Comparison of ENCODE assay signal across 8 cellular contexts in the genomic region with DNA sequence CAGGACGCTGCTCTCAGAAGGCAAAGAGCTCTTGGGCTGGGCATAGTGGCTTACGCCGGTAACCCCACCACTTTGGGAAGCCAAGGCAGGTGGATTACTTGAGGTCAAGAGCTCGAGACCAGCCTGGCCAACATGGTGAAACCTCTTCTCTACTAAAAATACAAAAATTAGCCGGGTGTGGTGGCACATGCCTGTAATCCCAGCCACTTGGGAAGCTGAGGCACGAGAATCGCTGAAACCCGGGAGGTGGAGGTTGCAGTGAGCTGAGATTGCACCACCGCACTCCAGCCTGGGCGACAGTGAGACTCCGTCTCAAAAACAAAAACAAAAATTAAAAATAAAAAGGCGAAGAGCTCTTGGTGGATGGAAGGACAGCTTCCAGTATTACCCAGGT. TPM values are rescaled to one million over a fixed set of nuclear protein-coding genes. Genes with fewer than 3 reads are reported as not detected.
DNase-seq lines count a peak whose midpoint lies in the region; ATAC-seq and TF ChIP-seq lines count a peak whose summit lies in the region.
"Not testable (repeated sequence)": the region's sequence is repeated elsewhere in the genome, so short reads cannot be mapped to it uniquely, and the experiment has no call there.

No MANE protein-coding gene starts in this region.

- DNase-seq in GM12864 (ENCODE audit: low read depth); activated CD8-positive, alpha-beta memory T cell treated with anti-CD3 and anti-CD28 coated beads, Interleukin-2, amount 10 ng/mL, durations not matched to agents 7 days and 5 days; cardiac fibroblast (ENCODE audit: low read depth in 2 of 2); cardiac muscle cell (ENCODE audit: low read depth in 1 of 2, low spot score in 1 of 2); gastrocnemius medialis; uterus: not testable (repeated sequence)

- H2AFZ ChIP-seq in OCI-LY3 (ENCODE audit: low read depth, low read length) = not testable (repeated sequence)

- peak overlapping the region; percentile 51; the same call in 1 of the 2 replicates for H3K9ac ChIP-seq in OCI-LY3 (ENCODE audit: low read length)

- H3K4me3 ChIP-seq in GM12864 (ENCODE audit: low read depth, low read length) = peak overlapping the region; percentile 65
- peak overlapping the region; percentile 78 for H3K4me3 ChIP-seq in OCI-LY3 (ENCODE audit: low read length)
- H3K4me3 ChIP-seq in cardiac fibroblast (replicated peaks in 1 of 2; ENCODE audit: low read depth in 2 of 2, low read length in 2 of 2) = peak overlapping the region; percentile 51 to 56
- H3K4me3 ChIP-seq in cardiac muscle cell = peak overlapping the region; percentile 44
- H3K4me3 ChIP-seq in mononuclear cell (ENCODE audit: low read length) = peak overlapping the region; percentile 55
- H3K4me3 ChIP-seq in gastrocnemius medialis = peak overlapping the region; percentile 69 to 87 (median 82)
- H3K4me3 ChIP-seq in uterus = peak overlapping the region; percentile 40 to 53

- intact Hi-C loops in gastrocnemius medialis (cut with DNase I; ENCODE audit: low total_unique reads) = loop anchor here (10.0 kb wide), 2 partner anchors 528 to 838 kb away; partner anchors contain the start of genes MAN2B2 and WFS1
- intact Hi-C loops in uterus (cut with DNase I; ENCODE audit: low total_unique reads) = not testable (repeated sequence)

- not testable (repeated sequence) for H3K9me3 Mint-ChIP-seq in activated CD8-positive, alpha-beta memory T cell treated with anti-CD3 and anti-CD28 coated beads, Interleukin-2, amount 10 ng/mL, durations not matched to agents 7 days and 5 days (ENCODE audit: low read depth)

- H3K4me2 ChIP-seq in OCI-LY3 (ENCODE audit: low read length) = peak overlapping the region; percentile 75

- H3K4me3 Mint-ChIP-seq in activated CD8-positive, alpha-beta memory T cell treated with anti-CD3 and anti-CD28 coated beads, Interleukin-2, amount 10 ng/mL, durations not matched to agents 7 days and 5 days = peak overlapping the region; percentile 85

- H3K27me3 Mint-ChIP-seq in activated CD8-positive, alpha-beta memory T cell treated with anti-CD3 and anti-CD28 coated beads, Interleukin-2, amount 10 ng/mL, durations not matched to agents 7 days and 5 days = peaks cover 23% of the 10 kb centered on the region

- H3K36me3 ChIP-seq in OCI-LY3 (replicated peaks; ENCODE audit: low read depth, low read length); cardiac muscle cell; gastrocnemius medialis; uterus: not testable (repeated sequence)

- not testable (repeated sequence) for TF ChIP-seq POLR2A in gastrocnemius medialis (IDR thresholded peaks at IDR 0.05); uterus (IDR thresholded peaks at IDR 0.05)

- H3K27ac Mint-ChIP-seq in activated CD8-positive, alpha-beta memory T cell treated with anti-CD3 and anti-CD28 coated beads, Interleukin-2, amount 10 ng/mL, durations not matched to agents 7 days and 5 days = not testable (repeated sequence)

- not testable (repeated sequence) for H3K36me3 Mint-ChIP-seq in activated CD8-positive, alpha-beta memory T cell treated with anti-CD3 and anti-CD28 coated beads, Interleukin-2, amount 10 ng/mL, durations not matched to agents 7 days and 5 days

- not testable (repeated sequence) for H4K20me1 ChIP-seq in OCI-LY3 (ENCODE audit: insufficient read depth, low read length)

- H3K4me1 ChIP-seq in OCI-LY3 (ENCODE audit: low read length); cardiac muscle cell (ENCODE audit: low read depth); uterus: not testable (repeated sequence)
- H3K4me1 ChIP-seq in mononuclear cell (ENCODE audit: insufficient read depth, low read length) (peaks cover 21% of the 10 kb centered on the region), gastrocnemius medialis (peaks cover 11 to 16% of the 10 kb centered on the region in 2 donors)

- in situ Hi-C loops in gastrocnemius medialis (cut with MboI; ENCODE audit: low sequenced_read_pairs in 4 of 4) = not testable (repeated sequence)

- ATAC-seq in activated CD8-positive, alpha-beta memory T cell treated with anti-CD3 and anti-CD28 coated beads, Interleukin-2, amount 10 ng/mL, durations not matched to agents 7 days and 5 days = not testable (repeated sequence)
- peak; percentile 14 to 20 for ATAC-seq in gastrocnemius medialis

- CTCF ChIA-PET in activated CD8-positive, alpha-beta memory T cell treated with anti-CD3 and anti-CD28 coated beads, Interleukin-2, amount 10 ng/mL, durations not matched to agents 7 days and 5 days (lab: Charles Lee) = interaction anchor here (0.7 to 2.7 kb wide), 14 partner anchors 8 to 1535 kb away, joined by 3 to 13 read pairs (median 4); partner anchors contain the start of genes GRPEL1 and TADA2B

- not testable (repeated sequence) for H3K9me3 ChIP-seq in OCI-LY3 (ENCODE audit: insufficient read depth, low read length); cardiac muscle cell (ENCODE audit: low read depth); mononuclear cell (ENCODE audit: low read depth, low read length); gastrocnemius medialis; uterus

- H3K27ac ChIP-seq in OCI-LY3 (ENCODE audit: low read length); cardiac muscle cell: not testable (repeated sequence)
- H3K27ac ChIP-seq in gastrocnemius medialis (peak overlapping the region; percentile 83 to 94 (median 92)), uterus (peak overlapping the region; percentile 81 to 85)

- H3K27me3 ChIP-seq in OCI-LY3 (ENCODE audit: low read depth, low read length); mononuclear cell (ENCODE audit: insufficient read depth, low read length); gastrocnemius medialis; uterus: not testable (repeated sequence)
- H3K27me3 ChIP-seq in cardiac muscle cell = peaks cover 12% of the 10 kb centered on the region

- peaks cover 13% of the 10 kb centered on the region for H3K4me1 Mint-ChIP-seq in activated CD8-positive, alpha-beta memory T cell treated with anti-CD3 and anti-CD28 coated beads, Interleukin-2, amount 10 ng/mL, durations not matched to agents 7 days and 5 days

- H3K79me2 ChIP-seq in OCI-LY3 (ENCODE audit: low read length) = not testable (repeated sequence)

- TF ChIP-seq CTCF in GM12864 (IDR thresholded peaks at IDR 0.05; ENCODE audit: low read depth, low read length, missing control alignments); OCI-LY3 (IDR thresholded peaks at IDR 0.05; ENCODE audit: low read depth, low read length); cardiac fibroblast (IDR thresholded peaks at IDR 0.05; ENCODE audit: low read depth, low read length); cardiac muscle cell (IDR thresholded peaks at IDR 0.05; ENCODE audit: low read depth, low read length); gastrocnemius medialis (IDR thresholded peaks at IDR 0.05 in 4 of 5, conservative IDR thresholded peaks at IDR 0.05 in 1 of 5); uterus (IDR thresholded peaks at IDR 0.05): not testable (repeated sequence)

RNA-seq across cellular contexts. Expression of gene GRPEL1, which starts 34.6 kb away (rescaled TPM):
- total RNA-seq in activated CD8-positive, alpha-beta memory T cell treated with anti-CD3 and anti-CD28 coated beads, Interleukin-2, amount 10 ng/mL, durations not matched to agents 7 days and 5 days = 10 to 100 TPM; 40.0 to 59.9 TPM
- 21.2 and 24.0 TPM in 2 replicates for total RNA-seq in cardiac muscle cell
- 57.8 and 58.8 TPM in 2 replicates for polyA plus RNA-seq in cardiac muscle cell
- total RNA-seq in mononuclear cell = 50.5 TPM
- total RNA-seq in gastrocnemius medialis = 10 to 100 TPM; 28.8 to 58.0 (median 35.8) TPM
- total RNA-seq in uterus = 10 to 100 TPM in 3 of 4 donors, 1 to 10 TPM in 1; 7.4 to 55.0 (median 21.4) TPM

RNA-seq across cellular contexts. Expression of gene TADA2B, which starts 59.3 kb away (rescaled TPM):
- 10 to 100 TPM; 16.9 to 21.4 TPM for total RNA-seq in activated CD8-positive, alpha-beta memory T cell treated with anti-CD3 and anti-CD28 coated beads, Interleukin-2, amount 10 ng/mL, durations not matched to agents 7 days and 5 days
- total RNA-seq in cardiac muscle cell = 21.3 and 29.0 TPM in 2 replicates
- 21.5 and 22.0 TPM in 2 replicates for polyA plus RNA-seq in cardiac muscle cell
- 37.5 TPM for total RNA-seq in mononuclear cell
- 10 to 100 TPM; 55.4 to 70.2 (median 56.4) TPM for total RNA-seq in gastrocnemius medialis
- total RNA-seq in uterus = 10 to 100 TPM; 14.1 to 24.0 (median 21.1) TPM
